16 cellular contexts compared by ENCODE assay signal in the genomic region with DNA sequence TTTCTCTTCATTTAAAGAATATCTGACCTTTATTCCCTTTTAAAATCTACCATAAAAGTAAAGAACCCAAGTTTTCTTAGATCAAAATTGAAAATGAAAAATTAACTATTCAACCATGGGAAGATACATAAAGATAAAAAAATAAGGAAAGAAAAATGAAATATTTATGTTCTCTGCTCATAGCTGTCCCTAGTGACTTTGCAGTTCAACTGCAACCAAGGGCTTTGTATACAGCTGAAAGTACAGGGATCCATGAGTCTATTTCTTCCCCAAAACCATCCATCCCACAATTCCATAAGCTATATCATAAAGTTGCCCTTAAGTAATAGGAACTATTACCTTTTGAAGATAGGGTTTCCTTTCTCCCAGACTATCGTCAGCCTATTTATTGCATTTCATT.
DNase-seq lines count a peak whose midpoint lies in the region; ATAC-seq and TF ChIP-seq lines count a peak whose summit lies in the region.
"Had no signal": no experiment of that assay in that cellular context is flagged by ENCODE, and none has a peak within 500 bp of the region (broad histone marks: within the 10 kb centered on the region; RNA-seq: fewer than 3 reads in every experiment).

No MANE protein-coding gene starts in this region.

- H3K36me3 Mint-ChIP-seq in type B pancreatic cell = peaks cover 35% of the 10 kb centered on the region

- H3K4me3 ChIP-seq in cardiac muscle cell (no peak overlapping the region), right atrium auricular region (no peak overlapping the region), fibroblast of pulmonary artery (replicated peaks; ENCODE audit: low read depth, low read length) (no peak overlapping the region)
- H3K4me3 ChIP-seq: ovary, SK-N-MC had no signal

- no peaks in the 10 kb centered on the region for H3K27me3 Mint-ChIP-seq in type B pancreatic cell
- H3K27me3 Mint-ChIP-seq: activated naive CD8-positive, alpha-beta T cell had no signal

- H3K9me3 ChIP-seq in cardiac muscle cell (ENCODE audit: low read depth) (no peaks in the 10 kb centered on the region), right atrium auricular region (no peaks in the 10 kb centered on the region)
- H3K9me3 ChIP-seq: ovary had no signal

- TF ChIP-seq CTCF in cardiac muscle cell (IDR thresholded peaks at IDR 0.05; ENCODE audit: low read depth, low read length) (peak; percentile 21), right atrium auricular region (IDR thresholded peaks at IDR 0.05) (no peak), fibroblast of pulmonary artery (IDR thresholded peaks at IDR 0.05; ENCODE audit: low read length, missing control alignments) (peak; percentile 35), type B pancreatic cell (conservative IDR thresholded peaks at IDR 0.05) (peak; percentile 62)

- H3K9me3 Mint-ChIP-seq in type B pancreatic cell = no peaks in the 10 kb centered on the region

- no peak overlapping the region for H3K4me3 Mint-ChIP-seq in type B pancreatic cell
- H3K4me3 Mint-ChIP-seq: activated naive CD8-positive, alpha-beta T cell had no signal

- no peaks in the 10 kb centered on the region for H3K36me3 ChIP-seq in cardiac muscle cell
- H3K36me3 ChIP-seq in right atrium auricular region = peaks cover 10% of the 10 kb centered on the region
- H3K36me3 ChIP-seq: ovary, WERI-Rb-1 had no signal

- H3K27ac Mint-ChIP-seq in type B pancreatic cell = no peak overlapping the region
- H3K27ac Mint-ChIP-seq: activated naive CD8-positive, alpha-beta T cell had no signal

- no peak for ATAC-seq in HG03175 (IDR thresholded peaks at IDR 0.05; ENCODE audit: unreplicated experiment)

- no peaks in the 10 kb centered on the region for H3K27me3 ChIP-seq in cardiac muscle cell
- H3K27me3 ChIP-seq in right atrium auricular region = no peaks in the 10 kb centered on the region
- H3K27me3 ChIP-seq: ovary had no signal

- H3K4me1 ChIP-seq in cardiac muscle cell (ENCODE audit: low read depth) (peaks cover 3% of the 10 kb centered on the region), right atrium auricular region (peaks cover 0 to 18% of the 10 kb centered on the region in 2 donors)

- no peak overlapping the region for H3K27ac ChIP-seq in cardiac muscle cell
- no peak overlapping the region for H3K27ac ChIP-seq in right atrium auricular region
- H3K27ac ChIP-seq: ovary, SK-N-MC, WERI-Rb-1 had no signal

- H3K4me1 Mint-ChIP-seq in type B pancreatic cell (ENCODE audit: unreplicated experiment) = peaks cover 13% of the 10 kb centered on the region

- DNase-seq in cardiac muscle cell (ENCODE audit: low read depth in 1 of 2, low spot score in 1 of 2) = no peak
- DNase-seq in right atrium auricular region (ENCODE audit: low spot score) = no peak
- peak; percentile 27 for DNase-seq in SW480 (ENCODE audit: low spot score)
- no peak for DNase-seq in fibroblast of pulmonary artery (ENCODE audit: low read depth)
- no peak for DNase-seq in type B pancreatic cell (ENCODE audit: extremely low spot score, unreplicated experiment)
- DNase-seq in hypothalamus (lab: John Stamatoyannopoulos, UW) = no peak
- DNase-seq in AG08395 (ENCODE audit: low spot score) = no peak
- DNase-seq: ACHN, cortex of kidney, mesenchymal stem cell, NCI-H226, ovary, WERI-Rb-1 had no signal

Comparison
In these comparisons a context has a peak if more than half of its experiments do, and no peak if none do; other contexts are left out.
1. CTCF ChIP-seq: peak in cardiac muscle cell (single experiment), fibroblast of pulmonary artery (single experiment) and type B pancreatic cell (single experiment); none in right atrium auricular region (0 of 2).